ENCODE assay signal across 1 cellular context in genomic region chr2:127421871-127422618, GRCh38.
TF ChIP-seq lines count a peak whose summit lies in the region.

No MANE protein-coding gene starts in this region.

TF ChIP-seq in HepG2, 621 proteins besides CTCF, POLR2A, EP300 and RAD21 (continued from another document):
- TF ChIP-seq HIVEP1 (CRISPR knock-in tag; IDR thresholded peaks at IDR 0.05) (peak; percentile 16; the same call in 1 of the 2 replicates), AGO2 (optimal IDR thresholded peaks at IDR 0.05; ENCODE audit: low read depth, low read length) (peak; percentile 89), ZBTB7B (CRISPR knock-in tag; IDR thresholded peaks at IDR 0.05) (peak; percentile 39; the same call in 1 of the 2 replicates), RBM22 (optimal IDR thresholded peaks at IDR 0.05; ENCODE audit: low read length) (peak; percentile 39), HNRNPL (IDR thresholded peaks at IDR 0.05; ENCODE audit: low read depth, low read length) (no peak), ZNF687 (CRISPR knock-in tag; IDR thresholded peaks at IDR 0.05) (peak; percentile 16; the same call in 1 of the 2 replicates), SMYD3 (CRISPR knock-in tag; IDR thresholded peaks at IDR 0.05) (no peak), MTA1 (CRISPR knock-in tag; IDR thresholded peaks at IDR 0.05; ENCODE audit: borderline replicate concordance) (0 out of 2 replicates have a peak, but pooled peaks have one; percentile 16), FOXO4 (CRISPR knock-in tag; conservative IDR thresholded peaks at IDR 0.05) (0 out of 2 replicates have a peak, but pooled peaks have one; percentile 69), RBFOX2 (IDR thresholded peaks at IDR 0.05; ENCODE audit: low read depth, low read length) (peak; percentile 18), MTF1 (CRISPR knock-in tag; IDR thresholded peaks at IDR 0.05) (no peak), POLR2G (IDR thresholded peaks at IDR 0.05; ENCODE audit: low read depth, low read length) (peak; percentile 62; the same call in 1 of the 2 replicates)
